ENCODE assay signal across 8 cellular contexts in genomic region chr1:206982216-206982615, GRCh38. TPM values are rescaled to one million over a fixed set of nuclear protein-coding genes. Genes with fewer than 3 reads are reported as not detected.
A peak's percentile ranks its signal among the peaks of the same experiment; 100 is the strongest.
DNase-seq lines count a peak whose midpoint lies in the region; ATAC-seq and TF ChIP-seq lines count a peak whose summit lies in the region.

No MANE protein-coding gene starts in this region.

- CTCF ChIA-PET in Calu3 (lab: Charles Lee), result interaction anchor here (0.6 to 3.0 kb wide), 41 partner anchors 9 to 517 kb away, joined by 3 to 49 read pairs (median 4); partner anchors contain the start of genes EIF2D, IL20 and PFKFB2
- CTCF ChIA-PET in activated CD4-positive, alpha-beta memory T cell treated with anti-CD3 and anti-CD28 coated beads for 36 hours (lab: Charles Lee), result interaction anchor here (0.6 to 5.0 kb wide), 62 partner anchors 9 to 518 kb away, joined by 3 to 58 read pairs (median 6); partner anchors contain the start of genes DYRK3, FCAMR, FCMR and IL20

- H3K9me3 ChIP-seq in mesenchymal stem cell (ENCODE audit: control insufficient read depth, low read length), result no peaks in the 10 kb centered on the region

- no peak overlapping the region for H4K8ac ChIP-seq in mesenchymal stem cell (ENCODE audit: low read length)

- H2BK120ac ChIP-seq in mesenchymal stem cell (ENCODE audit: low read depth, low read length), result no peak overlapping the region

- no peaks in the 10 kb centered on the region for H3K27me3 Mint-ChIP-seq in Calu3 (ENCODE audit: unreplicated experiment)
- H3K27me3 Mint-ChIP-seq in activated CD4-positive, alpha-beta memory T cell treated with anti-CD3 and anti-CD28 coated beads for 36 hours, result peaks cover 15% of the 10 kb centered on the region

- no peak overlapping the region for H4K91ac ChIP-seq in mesenchymal stem cell (ENCODE audit: low read length)

- H3K4me3 Mint-ChIP-seq in Calu3 (ENCODE audit: low read depth, unreplicated experiment), result no peak overlapping the region
- no peak overlapping the region for H3K4me3 Mint-ChIP-seq in activated CD4-positive, alpha-beta memory T cell treated with anti-CD3 and anti-CD28 coated beads for 36 hours

- H3K27ac ChIP-seq in mesenchymal stem cell (ENCODE audit: low read length, poor library complexity, severe bottlenecking), result no peak overlapping the region

- no peak overlapping the region for H3K27ac Mint-ChIP-seq in Calu3 (ENCODE audit: unreplicated experiment)
- no peak overlapping the region for H3K27ac Mint-ChIP-seq in activated CD4-positive, alpha-beta memory T cell treated with anti-CD3 and anti-CD28 coated beads for 36 hours

- H3K9me3 Mint-ChIP-seq in Calu3 (ENCODE audit: low read depth, unreplicated experiment), result no peaks in the 10 kb centered on the region
- no peaks in the 10 kb centered on the region for H3K9me3 Mint-ChIP-seq in activated CD4-positive, alpha-beta memory T cell treated with anti-CD3 and anti-CD28 coated beads for 36 hours

- H2BK12ac ChIP-seq in mesenchymal stem cell (ENCODE audit: low read length in 2 of 2), result no peak overlapping the region

- H3K4me2 ChIP-seq in mesenchymal stem cell (ENCODE audit: low read length, poor library complexity, severe bottlenecking), result no peak overlapping the region

- intact Hi-C loops in Calu3 (cut with micrococcal nuclease; ENCODE audit: unreplicated experiment), result loop anchor here (1.0 kb wide), 7 partner anchors 70 to 370 kb away; partner anchors contain the start of gene EIF2D
- intact Hi-C loops in activated CD4-positive, alpha-beta memory T cell treated with anti-CD3 and anti-CD28 coated beads for 36 hours (cut with micrococcal nuclease), result loop anchor here (1.0 to 5.0 kb wide), 4 partner anchors 47 to 348 kb away; no protein-coding TSS in a partner anchor

- peaks cover 59% of the 10 kb centered on the region for H3K4me1 Mint-ChIP-seq in Calu3 (ENCODE audit: low read depth, unreplicated experiment)
- H3K4me1 Mint-ChIP-seq in activated CD4-positive, alpha-beta memory T cell treated with anti-CD3 and anti-CD28 coated beads for 36 hours (ENCODE audit: low read depth), result no peaks in the 10 kb centered on the region

- H3K18ac ChIP-seq in mesenchymal stem cell (ENCODE audit: low read depth in 1 of 2, low read length in 2 of 2), result no peak overlapping the region

- no peaks in the 10 kb centered on the region for H3K4me1 ChIP-seq in mesenchymal stem cell (ENCODE audit: control insufficient read depth, insufficient read depth, low read depth, low read length)

- no peak overlapping the region for H2BK5ac ChIP-seq in mesenchymal stem cell (ENCODE audit: low read depth, low read length, poor library complexity, severe bottlenecking)

- H3K4ac ChIP-seq in mesenchymal stem cell (ENCODE audit: low read depth in 1 of 2, low read length in 2 of 2), result no peak overlapping the region

- POLR2A ChIA-PET in activated CD4-positive, alpha-beta memory T cell treated with anti-CD3 and anti-CD28 coated beads for 36 hours (lab: Charles Lee), result interaction anchor here (0.6 to 1.4 kb wide), 2 partner anchors 269 to 347 kb away, joined by 3 read pairs; partner anchors contain the start of gene DYRK3

- H2BK15ac ChIP-seq in mesenchymal stem cell (ENCODE audit: low read depth, poor library complexity, severe bottlenecking), result no peak overlapping the region

- H3K36me3 Mint-ChIP-seq in Calu3 (ENCODE audit: insufficient read depth, unreplicated experiment), result no peaks in the 10 kb centered on the region
- H3K36me3 Mint-ChIP-seq in activated CD4-positive, alpha-beta memory T cell treated with anti-CD3 and anti-CD28 coated beads for 36 hours, result no peaks in the 10 kb centered on the region

- 33% methylated on average over 4 of the region's 4 CpGs for WGBS in mesenchymal stem cell

- no peak overlapping the region for H2AFZ ChIP-seq in mesenchymal stem cell (ENCODE audit: low read depth, low read length)

- H3K23ac ChIP-seq in mesenchymal stem cell (ENCODE audit: low read length in 2 of 2), result no peak overlapping the region

- peak; percentile 61 for TF ChIP-seq CTCF in Calu3 (IDR thresholded peaks at IDR 0.05; ENCODE audit: unreplicated experiment)

- H3K9ac ChIP-seq in mesenchymal stem cell (ENCODE audit: low read length), result no peak overlapping the region

- no peaks in the 10 kb centered on the region for H3K36me3 ChIP-seq in mesenchymal stem cell (ENCODE audit: control insufficient read depth in 1 of 2, insufficient read depth in 2 of 2, low read depth in 1 of 2, low read length in 2 of 2)

- peak; percentile 76 for DNase-seq in Calu3
- DNase-seq in NCI-H69 (lab: John Stamatoyannopoulos, UW), result peak; percentile 59
- peak; percentile 72 for DNase-seq in activated CD4-positive, alpha-beta memory T cell treated with anti-CD3 and anti-CD28 coated beads for 36 hours
- DNase-seq in ecto neural progenitor cell (ENCODE audit: low spot score), result peak; percentile 66
- peak; percentile 56 for DNase-seq in mesenchymal stem cell
- DNase-seq in stimulated activated CD8-positive, alpha-beta memory T cell treated with anti-CD3 and anti-CD28 coated beads, Interleukin-7, amount 100 ng/mL, for 4 hours (ENCODE audit: low read depth in 2 of 2), result peak; percentile 24 to 43

- BruUV-seq in Calu3 (replicated peaks; lab: Mats Ljungman, UMichigan), result no TSS peak

- H3K79me1 ChIP-seq in mesenchymal stem cell (replicated peaks; ENCODE audit: low read length, poor library complexity, severe bottlenecking), result no peaks in the 10 kb centered on the region

- ATAC-seq in HG02943 (IDR thresholded peaks at IDR 0.05; ENCODE audit: low read depth, unreplicated experiment), result peak; percentile 71
- no peak for ATAC-seq in HG03097 (IDR thresholded peaks at IDR 0.05; ENCODE audit: low FRiP score, unreplicated experiment)

- no peak overlapping the region for H2AK5ac ChIP-seq in mesenchymal stem cell (ENCODE audit: low read length, severe bottlenecking)

- H3K14ac ChIP-seq in mesenchymal stem cell (ENCODE audit: low read length in 2 of 2), result no peak overlapping the region

- peaks cover 32 to 42% of the 10 kb centered on the region in 2 experiments for H3K27me3 ChIP-seq in mesenchymal stem cell (ENCODE audit: control insufficient read depth in 1 of 2, insufficient read depth in 1 of 2, low read length in 2 of 2)

- H3K4me3 ChIP-seq in mesenchymal stem cell (ENCODE audit: insufficient read depth in 1 of 2, low read depth in 1 of 2, low read length in 2 of 2), result no peak overlapping the region

RNA-seq across cellular contexts. Expression of gene FCAMR, which starts 12.0 kb away (rescaled TPM):
- total RNA-seq in Calu3 (2022), result not detected in 2 replicates
- not detected for total RNA-seq in activated CD4-positive, alpha-beta memory T cell treated with anti-CD3 and anti-CD28 coated beads for 36 hours
- polyA plus RNA-seq in mesenchymal stem cell (2013, experiment 1 of 2), result not detected
- polyA plus RNA-seq in mesenchymal stem cell (2013, experiment 2 of 2), result not detected

RNA-seq across cellular contexts. Expression of gene PIGR, which starts 36.0 kb away (rescaled TPM):
- 250 and 367 TPM in 2 replicates for total RNA-seq in Calu3 (2022)
- total RNA-seq in activated CD4-positive, alpha-beta memory T cell treated with anti-CD3 and anti-CD28 coated beads for 36 hours, result under 1 TPM; 0.10 TPM
- not detected for polyA plus RNA-seq in mesenchymal stem cell (2013, experiment 1 of 2)
- not detected for polyA plus RNA-seq in mesenchymal stem cell (2013, experiment 2 of 2)

RNA-seq across cellular contexts. Expression of gene C1orf116, which starts 50.3 kb away (rescaled TPM):
- 106 and 124 TPM in 2 replicates for total RNA-seq in Calu3 (2022)
- total RNA-seq in activated CD4-positive, alpha-beta memory T cell treated with anti-CD3 and anti-CD28 coated beads for 36 hours, result not detected
- polyA plus RNA-seq in mesenchymal stem cell (2013, experiment 1 of 2), result 0.01 TPM
- 0.01 TPM for polyA plus RNA-seq in mesenchymal stem cell (2013, experiment 2 of 2)

Comparison
In these comparisons a context has a peak if more than half of its experiments do, and no peak if none do; other contexts are left out.
1. RNA of gene PIGR, which starts 36.0 kb away (total RNA-seq): 250 to 367 TPM in Calu3; 0.10 TPM in activated CD4-positive, alpha-beta memory T cell treated with anti-CD3 and anti-CD28 coated beads for 36 hours; every median in the first group is over 100 times any median in the second.
2. RNA of gene C1orf116, which starts 50.3 kb away (total RNA-seq): 106 to 124 TPM in Calu3; not detected in activated CD4-positive, alpha-beta memory T cell treated with anti-CD3 and anti-CD28 coated beads for 36 hours; every median in the first group is over 100 times any median in the second.
3. Peak in every context shown above with its lines, with median percentiles within 50 percentile points of each other: DNase-seq.